Comparison of ENCODE assay signal across 16 cellular contexts in the genomic region with DNA sequence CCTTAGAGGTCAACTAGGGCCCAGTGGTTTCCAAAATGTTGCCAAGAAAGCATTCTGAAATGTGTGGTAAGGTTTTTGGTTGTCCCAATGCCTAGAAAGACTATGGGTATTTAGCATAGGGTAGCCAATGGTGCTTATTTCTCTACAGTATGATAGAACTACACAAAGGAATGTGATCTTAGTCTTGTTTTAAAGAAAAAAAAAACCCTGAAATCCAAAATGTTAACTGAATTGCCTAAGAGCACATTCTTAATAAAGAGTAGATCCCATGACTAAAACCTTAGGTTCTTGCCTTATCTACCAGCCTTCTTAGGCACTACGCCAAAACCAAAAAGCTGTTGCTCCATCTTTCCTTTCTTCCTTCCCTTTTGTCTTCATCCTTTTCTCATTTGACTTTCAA.
DNase-seq lines count a peak whose midpoint lies in the region; ATAC-seq and TF ChIP-seq lines count a peak whose summit lies in the region.
"Had no signal": no experiment of that assay in that cellular context is flagged by ENCODE, and none has a peak within 500 bp of the region (broad histone marks: within the 10 kb centered on the region; RNA-seq: fewer than 3 reads in every experiment).

No MANE protein-coding gene starts in this region.

- peaks cover 90% of the 10 kb centered on the region for H3K4me1 ChIP-seq in OCI-LY3 (ENCODE audit: low read length)
- H3K4me1 ChIP-seq: psoas muscle had no signal

- H3K9ac ChIP-seq in OCI-LY3 (ENCODE audit: low read length) = peak overlapping the region; percentile 75; the same call in 1 of the 2 replicates

- peaks cover 4% of the 10 kb centered on the region for H3K36me3 ChIP-seq in OCI-LY3 (replicated peaks; ENCODE audit: low read depth, low read length)

- ATAC-seq in HG03097 (IDR thresholded peaks at IDR 0.05; ENCODE audit: low FRiP score, unreplicated experiment) = no peak
- no peak for ATAC-seq in left ventricle myocardium superior
- ATAC-seq: psoas muscle had no signal

- POLR2A ChIA-PET in AG04450 (lab: Yijun Ruan, JAX) = interaction anchor here (0.7 kb wide), 1 partner anchor 71 kb away, joined by 3 read pairs; no protein-coding TSS in a partner anchor

- no peaks in the 10 kb centered on the region for H4K20me1 ChIP-seq in OCI-LY3 (ENCODE audit: insufficient read depth, low read length)

- H3K27me3 ChIP-seq in AG04450 (ENCODE audit: control insufficient read depth, insufficient read depth, low read length) (no peaks in the 10 kb centered on the region), HL-60 (ENCODE audit: insufficient read depth, poor library complexity, severe bottlenecking) (no peaks in the 10 kb centered on the region), OCI-LY3 (ENCODE audit: low read depth, low read length) (no peaks in the 10 kb centered on the region)

- no peaks in the 10 kb centered on the region for H3K79me2 ChIP-seq in OCI-LY3 (ENCODE audit: low read length)

- H3K4me3 ChIP-seq in AG04450 (ENCODE audit: low read depth, low read length) = no peak overlapping the region
- no peak overlapping the region for H3K4me3 ChIP-seq in HL-60 (replicated peaks; ENCODE audit: insufficient read depth, low read length)
- H3K4me3 ChIP-seq in OCI-LY3 (ENCODE audit: low read length) = no peak overlapping the region
- H3K4me3 ChIP-seq: psoas muscle had no signal

- CTCF ChIA-PET in AG04450 (lab: Charles Lee) = no interaction called here

- TF ChIP-seq CTCF in AG04450 (IDR thresholded peaks at IDR 0.05; ENCODE audit: low read depth, low read length) = no peak
- TF ChIP-seq CTCF in HL-60 (IDR thresholded peaks at IDR 0.05; ENCODE audit: insufficient read depth, low read length) = no peak
- no peak for TF ChIP-seq CTCF in OCI-LY3 (IDR thresholded peaks at IDR 0.05; ENCODE audit: low read depth, low read length)

- H3K4me2 ChIP-seq in OCI-LY3 (ENCODE audit: low read length) = peak overlapping the region; percentile 63; the same call in 1 of the 2 replicates

- intact Hi-C loops in left ventricle myocardium superior (cut with micrococcal nuclease) = no loop called here

- H2AFZ ChIP-seq in OCI-LY3 (ENCODE audit: low read depth, low read length) = peak overlapping the region; percentile 1; the same call in 1 of the 2 replicates

- DNase-seq in AG04450 (ENCODE audit: low read depth, low spot score) (peak; percentile 33), HL-60 (ENCODE audit: low read depth in 1 of 2, low spot score in 1 of 2) (peak; percentile 50 to 81), fibroblast of gingiva (ENCODE audit: low read depth) (peak; percentile 8), left ventricle myocardium superior (no peak), CD1c-positive myeloid dendritic cell (ENCODE audit: extremely low spot score) (no peak)
- DNase-seq in stimulated activated CD8-positive, alpha-beta memory T cell treated with anti-CD3 and anti-CD28 coated beads, Interleukin-4, amount 100 ng/mL, for 48 hours = no peak
- DNase-seq: COR-L47; effector CD8-positive, alpha-beta T cell; EL; KBM-7; NCI-H1417; NCI-H774; psoas muscle had no signal

- no peaks in the 10 kb centered on the region for H3K9me3 ChIP-seq in AG04450 (ENCODE audit: control insufficient read depth, insufficient read depth, low read length)
- no peaks in the 10 kb centered on the region for H3K9me3 ChIP-seq in OCI-LY3 (ENCODE audit: insufficient read depth, low read length)
- H3K9me3 ChIP-seq: psoas muscle had no signal

- no peak overlapping the region for H3K27ac ChIP-seq in AG04450 (ENCODE audit: low read depth, low read length)
- peak overlapping the region; percentile 77 for H3K27ac ChIP-seq in HL-60 (replicated peaks)
- H3K27ac ChIP-seq in OCI-LY3 (ENCODE audit: low read length) = peak overlapping the region; percentile 97
- H3K27ac ChIP-seq: psoas muscle, RWPE1 had no signal

Comparison
In these comparisons a context has a peak if more than half of its experiments do, and no peak if none do; other contexts are left out.
1. DNase-seq: peak in AG04450 (single experiment), HL-60 (2 of 2) and fibroblast of gingiva (single experiment); none in left ventricle myocardium superior (single experiment), CD1c-positive myeloid dendritic cell (single experiment) and stimulated activated CD8-positive, alpha-beta memory T cell treated with anti-CD3 and anti-CD28 coated beads, Interleukin-4, amount 100 ng/mL, for 48 hours (single experiment).